23 cellular contexts compared by ENCODE assay signal in the genomic region with DNA sequence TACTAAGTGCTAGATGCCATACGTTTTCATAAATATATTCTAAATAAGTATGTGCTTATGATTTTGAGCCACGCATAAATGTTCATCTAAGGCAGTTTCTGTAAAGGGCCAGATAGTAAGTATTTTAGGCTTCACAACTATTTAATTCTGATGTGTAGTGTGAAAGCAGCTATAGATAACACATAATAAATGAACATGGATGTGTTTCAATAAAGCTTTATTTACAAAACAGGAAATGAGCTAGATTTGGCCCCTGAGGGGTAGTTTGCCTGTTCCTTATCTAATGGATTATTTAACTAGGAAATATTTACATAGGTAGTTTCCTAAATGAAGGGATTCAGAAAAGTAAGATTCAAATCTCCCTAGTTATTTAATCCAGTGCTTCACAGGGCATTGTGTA.
DNase-seq lines count a peak whose midpoint lies in the region; ATAC-seq, FAIRE-seq and TF ChIP-seq lines count a peak whose summit lies in the region.
"Had no signal": no experiment of that assay in that cellular context is flagged by ENCODE, and none has a peak within 500 bp of the region (broad histone marks: within the 10 kb centered on the region; RNA-seq: fewer than 3 reads in every experiment).

No MANE protein-coding gene starts in this region.

- H3K9me3 ChIP-seq in HepG2 (ENCODE audit: low read length) (no peaks in the 10 kb centered on the region), right lobe of liver (no peaks in the 10 kb centered on the region), K562 (replicated peaks; ENCODE audit: control insufficient read depth, insufficient read depth, low read depth, low read length) (no peaks in the 10 kb centered on the region; the same call in 1 of the 2 replicates), MM.1S (replicated peaks; ENCODE audit: insufficient read depth, low read length) (no peaks in the 10 kb centered on the region)
- H3K9me3 ChIP-seq: BE2C, BLaER1 had no signal

- TF ChIP-seq RAD21 in HepG2 (CRISPR knock-in tag; IDR thresholded peaks at IDR 0.05) (no peak), K562 (CRISPR knock-in tag; conservative IDR thresholded peaks at IDR 0.05 in 1 of 2, IDR thresholded peaks at IDR 0.05 in 1 of 2) (no peak)

- POLR2A ChIA-PET in HepG2 (lab: Yijun Ruan, JAX) = no interaction called here
- POLR2A ChIA-PET in K562 (lab: Yijun Ruan, JAX) = no interaction called here

- H3K4me3 ChIP-seq in HepG2 (replicated peaks in 1 of 3; ENCODE audit: insufficient read depth in 1 of 3, low read depth in 2 of 3, low read length in 3 of 3) = no peak overlapping the region
- H3K4me3 ChIP-seq in right lobe of liver = no peak overlapping the region
- no peak overlapping the region for H3K4me3 ChIP-seq in K562
- H3K4me3 ChIP-seq in MM.1S (ENCODE audit: low read length) = no peak overlapping the region
- H3K4me3 ChIP-seq: BLaER1 had no signal

- ATAC-seq in HepG2 (no peak), right lobe of liver (no peak), K562 (no peak)

- H3K9ac ChIP-seq in HepG2 (ENCODE audit: insufficient read depth, low read depth, low read length) = no peak overlapping the region
- H3K9ac ChIP-seq in K562 (ENCODE audit: insufficient read depth in 1 of 2, low read depth in 2 of 2, low read length in 2 of 2) = no peak overlapping the region
- H3K9ac ChIP-seq in MM.1S (ENCODE audit: low read length) = no peak overlapping the region
- H3K9ac ChIP-seq: BLaER1 had no signal

- peaks cover 25% of the 10 kb centered on the region for H3K4me1 ChIP-seq in HepG2 (ENCODE audit: insufficient read depth, low read length)
- H3K4me1 ChIP-seq in right lobe of liver = no peaks in the 10 kb centered on the region
- H3K4me1 ChIP-seq in K562 (replicated peaks in 1 of 2; ENCODE audit: control insufficient read depth in 2 of 2, insufficient read depth in 2 of 2, low read length in 2 of 2) = no peaks in the 10 kb centered on the region
- no peaks in the 10 kb centered on the region for H3K4me1 ChIP-seq in MM.1S (ENCODE audit: low read length)
- H3K4me1 ChIP-seq: BE2C, BLaER1 had no signal

- 78% methylated on average over 2 of the region's 2 CpGs for WGBS in HepG2 (ENCODE audit: low lambda C conversion rate)
- 75% methylated on average over 2 of the region's 2 CpGs for WGBS in right lobe of liver (ENCODE audit: insufficient coverage, low coverage, low lambda C conversion rate, missing lambda C conversion rate)
- 2% methylated on average over 2 of the region's 2 CpGs for WGBS in K562 (ENCODE audit: insufficient coverage, low coverage, missing lambda C conversion rate)

- CTCF ChIA-PET in HepG2 (lab: Yijun Ruan, JAX; ENCODE audit: low intra/inter-chr PET ratio, low total read pairs) = no interaction called here
- CTCF ChIA-PET in K562 (lab: Yijun Ruan, JAX; ENCODE audit: low intra/inter-chr PET ratio) = no interaction called here

- BruUV-seq in HepG2 (replicated peaks; lab: Mats Ljungman, UMichigan) (no TSS peak), K562 (replicated peaks; lab: Mats Ljungman, UMichigan) (no TSS peak)

- no peaks in the 10 kb centered on the region for H3K9me2 ChIP-seq in MM.1S (replicated peaks; ENCODE audit: insufficient read depth, low read length)

- TF ChIP-seq EP300 in HepG2 (IDR thresholded peaks at IDR 0.05; ENCODE audit: low read depth in 2 of 2, low read length in 2 of 2) (no peak), HepG2 (CRISPR knock-in tag; IDR thresholded peaks at IDR 0.05; ENCODE audit: borderline replicate concordance) (no peak), K562 (IDR thresholded peaks at IDR 0.05; ENCODE audit: low read length) (no peak)

- H3K27ac ChIP-seq in HepG2 (ENCODE audit: extremely low read length, insufficient read depth, low read length) (no peak overlapping the region), right lobe of liver (no peak overlapping the region), K562 (ENCODE audit: extremely low read depth, low read depth, low read length) (no peak overlapping the region), MM.1S (ENCODE audit: low read length) (no peak overlapping the region)
- H3K27ac ChIP-seq: BLaER1 had no signal

- H3K27me3 ChIP-seq in HepG2 (ENCODE audit: control insufficient read depth in 1 of 2, insufficient read depth in 2 of 2, low read length in 2 of 2) (no peaks in the 10 kb centered on the region), right lobe of liver (no peaks in the 10 kb centered on the region), K562 (ENCODE audit: control insufficient read depth in 2 of 2, insufficient read depth in 2 of 2, low read length in 2 of 2) (no peaks in the 10 kb centered on the region), MM.1S (replicated peaks; ENCODE audit: insufficient read depth, low read length) (no peaks in the 10 kb centered on the region)
- H3K27me3 ChIP-seq: BE2C, BLaER1 had no signal

- no peaks in the 10 kb centered on the region for H3K9me1 ChIP-seq in K562 (ENCODE audit: control insufficient read depth, insufficient read depth, low read length)

- H3K79me2 ChIP-seq in HepG2 (ENCODE audit: insufficient read depth, low read length) = no peaks in the 10 kb centered on the region
- no peaks in the 10 kb centered on the region for H3K79me2 ChIP-seq in K562 (ENCODE audit: control insufficient read depth, insufficient read depth, low read length)
- no peaks in the 10 kb centered on the region for H3K79me2 ChIP-seq in MM.1S (ENCODE audit: low read length)

- no peak for FAIRE-seq in HepG2 (lab: Jason Lieb, UNC)
- FAIRE-seq in K562 (lab: Jason Lieb, UNC) = no peak
- FAIRE-seq: A204.1, GM12891, GM19239 had no signal

- no peaks in the 10 kb centered on the region for H3K36me3 ChIP-seq in HepG2 (replicated peaks in 1 of 2; ENCODE audit: control insufficient read depth in 1 of 2, insufficient read depth in 2 of 2, low read length in 2 of 2)
- no peaks in the 10 kb centered on the region for H3K36me3 ChIP-seq in right lobe of liver
- no peaks in the 10 kb centered on the region for H3K36me3 ChIP-seq in K562 (ENCODE audit: control insufficient read depth, insufficient read depth, low read length)
- no peaks in the 10 kb centered on the region for H3K36me3 ChIP-seq in MM.1S (replicated peaks; ENCODE audit: insufficient read depth, low read length)
- H3K36me3 ChIP-seq: BE2C, BLaER1 had no signal

- DNase-seq in HepG2 (ENCODE audit: low spot score) (no peak), right lobe of liver (no peak), K562 (ENCODE audit: extremely low read depth in 1 of 4, low spot score in 3 of 4) (no peak), Kasumi-1 (lab: John Stamatoyannopoulos, UW) (no peak), MM.1S (no peak)
- DNase-seq: 8988T; BE2C; C1 segment of cervical spinal cord; CD4-positive, alpha-beta memory T cell; CD4-positive, CD25-positive, alpha-beta regulatory T cell; CD8-positive, alpha-beta memory T cell; COR-L47; DMS 273 treated with DMSO at 0.1 percent for 48 hours; DMS153; DMS53; DMS79; DND-41; EL; GDM1 had no signal

- TF ChIP-seq CTCF in HepG2 (CRISPR knock-in tag; IDR thresholded peaks at IDR 0.05) (no peak), right lobe of liver (IDR thresholded peaks at IDR 0.05) (no peak), K562 (IDR thresholded peaks at IDR 0.05 in 2 of 3, conservative IDR thresholded peaks at IDR 0.05 in 1 of 3; ENCODE audit: insufficient read depth in 2 of 3, low read depth in 1 of 3, low read length in 3 of 3) (no peak), MM.1S (IDR thresholded peaks at IDR 0.05; ENCODE audit: low read length) (no peak)

- no peaks in the 10 kb centered on the region for H4K20me1 ChIP-seq in HepG2 (ENCODE audit: insufficient read depth, low read length)
- H4K20me1 ChIP-seq in K562 (replicated peaks; ENCODE audit: control insufficient read depth, insufficient read depth, low read length) = no peaks in the 10 kb centered on the region
- H4K20me1 ChIP-seq in MM.1S (ENCODE audit: insufficient read depth, low read length) = no peaks in the 10 kb centered on the region
- H4K20me1 ChIP-seq: BLaER1 had no signal

- no peak for TF ChIP-seq POLR2A in HepG2 (IDR thresholded peaks at IDR 0.05; ENCODE audit: insufficient read depth in 1 of 2, low read depth in 2 of 2, low read length in 2 of 2)
- TF ChIP-seq POLR2A in right lobe of liver (IDR thresholded peaks at IDR 0.05) = no peak
- TF ChIP-seq POLR2A in K562 (conservative IDR thresholded peaks at IDR 0.05) = no peak

- no peak overlapping the region for H2AFZ ChIP-seq in HepG2 (ENCODE audit: low read length)
- no peak overlapping the region for H2AFZ ChIP-seq in K562 (ENCODE audit: low read depth, low read length)
- no peak overlapping the region for H2AFZ ChIP-seq in MM.1S (ENCODE audit: low read length)

- in situ Hi-C loops in HepG2 (cut with HindIII; ENCODE audit: extremely low pct_ligation_motif_present, low pct_unique_long_range_greater_than_20kb) = no loop called here
- in situ Hi-C loops in K562 (cut with MboI) = no loop called here

- intact Hi-C loops in HepG2 (cut with micrococcal nuclease; ENCODE audit: unreplicated experiment) = no loop called here
- intact Hi-C loops in right lobe of liver (cut with DNase I) = no loop called here
- intact Hi-C loops in K562 (cut with micrococcal nuclease) = no loop called here

- H3K4me2 ChIP-seq in HepG2 (ENCODE audit: low read depth, low read length) (no peak overlapping the region), K562 (ENCODE audit: insufficient read depth, low read length) (no peak overlapping the region), MM.1S (ENCODE audit: low read depth, low read length) (no peak overlapping the region)
- H3K4me2 ChIP-seq: BLaER1 had no signal

- no peaks in the 10 kb centered on the region for H3F3A ChIP-seq in MM.1S (ENCODE audit: insufficient read depth, low read length)

TF ChIP-seq in HepG2, 621 proteins besides CTCF, POLR2A, EP300 and RAD21 (continues in another document):
- no peak for TF ChIP-seq SMAD9 (CRISPR knock-in tag; IDR thresholded peaks at IDR 0.05)

TF ChIP-seq in K562, 482 proteins besides CTCF, POLR2A, EP300 and RAD21 (continues in another document):
- TF ChIP-seq NR2F6 (CRISPR knock-in tag; IDR thresholded peaks at IDR 0.05) = no peak
